In the genomic region with DNA sequence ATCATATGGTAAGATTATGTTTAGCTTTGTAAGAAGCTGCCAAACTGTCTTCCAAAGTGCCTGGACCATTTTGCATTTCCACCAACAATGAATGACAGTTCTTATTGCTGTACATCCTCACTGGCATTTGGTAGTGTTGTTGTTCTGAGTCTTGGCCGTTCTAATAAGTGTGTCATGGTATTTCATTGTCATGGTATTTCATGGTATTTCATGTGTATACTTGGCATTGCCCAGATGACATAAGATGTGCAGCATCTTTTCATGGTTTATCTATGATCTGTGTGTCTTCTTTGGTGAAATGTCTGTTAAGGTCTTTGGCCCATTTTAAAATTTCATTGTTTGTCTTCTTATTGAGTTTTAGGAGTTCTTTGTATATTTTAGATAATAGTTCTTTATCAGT, we compare ENCODE assay signal across 1 cellular context.
TF ChIP-seq lines count a peak whose summit lies in the region.

No MANE protein-coding gene starts in this region.

TF ChIP-seq in WTC11, 78 proteins besides CTCF, POLR2A, EP300 and RAD21 (continued from another document):
- TF ChIP-seq, protein P1, sequence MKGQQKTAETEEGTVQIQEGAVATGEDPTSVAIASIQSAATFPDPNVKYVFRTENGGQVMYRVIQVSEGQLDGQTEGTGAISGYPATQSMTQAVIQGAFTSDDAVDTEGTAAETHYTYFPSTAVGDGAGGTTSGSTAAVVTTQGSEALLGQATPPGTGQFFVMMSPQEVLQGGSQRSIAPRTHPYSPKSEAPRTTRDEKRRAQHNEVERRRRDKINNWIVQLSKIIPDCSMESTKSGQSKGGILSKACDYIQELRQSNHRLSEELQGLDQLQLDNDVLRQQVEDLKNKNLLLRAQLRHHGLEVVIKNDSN (CRISPR knock-in tag; IDR thresholded peaks at IDR 0.05): no peak
- TF ChIP-seq ZNF121 (CRISPR knock-in tag; IDR thresholded peaks at IDR 0.05) (no peak), CREB1 (CRISPR knock-in tag; IDR thresholded peaks at IDR 0.05) (no peak), SP1 (CRISPR knock-in tag; conservative IDR thresholded peaks at IDR 0.05) (no peak)
- TF ChIP-seq, protein P2, sequence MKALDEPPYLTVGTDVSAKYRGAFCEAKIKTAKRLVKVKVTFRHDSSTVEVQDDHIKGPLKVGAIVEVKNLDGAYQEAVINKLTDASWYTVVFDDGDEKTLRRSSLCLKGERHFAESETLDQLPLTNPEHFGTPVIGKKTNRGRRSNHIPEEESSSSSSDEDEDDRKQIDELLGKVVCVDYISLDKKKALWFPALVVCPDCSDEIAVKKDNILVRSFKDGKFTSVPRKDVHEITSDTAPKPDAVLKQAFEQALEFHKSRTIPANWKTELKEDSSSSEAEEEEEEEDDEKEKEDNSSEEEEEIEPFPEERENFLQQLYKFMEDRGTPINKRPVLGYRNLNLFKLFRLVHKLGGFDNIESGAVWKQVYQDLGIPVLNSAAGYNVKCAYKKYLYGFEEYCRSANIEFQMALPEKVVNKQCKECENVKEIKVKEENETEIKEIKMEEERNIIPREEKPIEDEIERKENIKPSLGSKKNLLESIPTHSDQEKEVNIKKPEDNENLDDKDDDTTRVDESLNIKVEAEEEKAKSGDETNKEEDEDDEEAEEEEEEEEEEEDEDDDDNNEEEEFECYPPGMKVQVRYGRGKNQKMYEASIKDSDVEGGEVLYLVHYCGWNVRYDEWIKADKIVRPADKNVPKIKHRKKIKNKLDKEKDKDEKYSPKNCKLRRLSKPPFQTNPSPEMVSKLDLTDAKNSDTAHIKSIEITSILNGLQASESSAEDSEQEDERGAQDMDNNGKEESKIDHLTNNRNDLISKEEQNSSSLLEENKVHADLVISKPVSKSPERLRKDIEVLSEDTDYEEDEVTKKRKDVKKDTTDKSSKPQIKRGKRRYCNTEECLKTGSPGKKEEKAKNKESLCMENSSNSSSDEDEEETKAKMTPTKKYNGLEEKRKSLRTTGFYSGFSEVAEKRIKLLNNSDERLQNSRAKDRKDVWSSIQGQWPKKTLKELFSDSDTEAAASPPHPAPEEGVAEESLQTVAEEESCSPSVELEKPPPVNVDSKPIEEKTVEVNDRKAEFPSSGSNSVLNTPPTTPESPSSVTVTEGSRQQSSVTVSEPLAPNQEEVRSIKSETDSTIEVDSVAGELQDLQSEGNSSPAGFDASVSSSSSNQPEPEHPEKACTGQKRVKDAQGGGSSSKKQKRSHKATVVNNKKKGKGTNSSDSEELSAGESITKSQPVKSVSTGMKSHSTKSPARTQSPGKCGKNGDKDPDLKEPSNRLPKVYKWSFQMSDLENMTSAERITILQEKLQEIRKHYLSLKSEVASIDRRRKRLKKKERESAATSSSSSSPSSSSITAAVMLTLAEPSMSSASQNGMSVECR (CRISPR knock-in tag; IDR thresholded peaks at IDR 0.05; ENCODE audit: borderline replicate concordance): no peak
- TF ChIP-seq, protein P3, sequence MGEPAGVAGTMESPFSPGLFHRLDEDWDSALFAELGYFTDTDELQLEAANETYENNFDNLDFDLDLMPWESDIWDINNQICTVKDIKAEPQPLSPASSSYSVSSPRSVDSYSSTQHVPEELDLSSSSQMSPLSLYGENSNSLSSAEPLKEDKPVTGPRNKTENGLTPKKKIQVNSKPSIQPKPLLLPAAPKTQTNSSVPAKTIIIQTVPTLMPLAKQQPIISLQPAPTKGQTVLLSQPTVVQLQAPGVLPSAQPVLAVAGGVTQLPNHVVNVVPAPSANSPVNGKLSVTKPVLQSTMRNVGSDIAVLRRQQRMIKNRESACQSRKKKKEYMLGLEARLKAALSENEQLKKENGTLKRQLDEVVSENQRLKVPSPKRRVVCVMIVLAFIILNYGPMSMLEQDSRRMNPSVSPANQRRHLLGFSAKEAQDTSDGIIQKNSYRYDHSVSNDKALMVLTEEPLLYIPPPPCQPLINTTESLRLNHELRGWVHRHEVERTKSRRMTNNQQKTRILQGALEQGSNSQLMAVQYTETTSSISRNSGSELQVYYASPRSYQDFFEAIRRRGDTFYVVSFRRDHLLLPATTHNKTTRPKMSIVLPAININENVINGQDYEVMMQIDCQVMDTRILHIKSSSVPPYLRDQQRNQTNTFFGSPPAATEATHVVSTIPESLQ (CRISPR knock-in tag; IDR thresholded peaks at IDR 0.05): no peak
- TF ChIP-seq, protein P4, sequence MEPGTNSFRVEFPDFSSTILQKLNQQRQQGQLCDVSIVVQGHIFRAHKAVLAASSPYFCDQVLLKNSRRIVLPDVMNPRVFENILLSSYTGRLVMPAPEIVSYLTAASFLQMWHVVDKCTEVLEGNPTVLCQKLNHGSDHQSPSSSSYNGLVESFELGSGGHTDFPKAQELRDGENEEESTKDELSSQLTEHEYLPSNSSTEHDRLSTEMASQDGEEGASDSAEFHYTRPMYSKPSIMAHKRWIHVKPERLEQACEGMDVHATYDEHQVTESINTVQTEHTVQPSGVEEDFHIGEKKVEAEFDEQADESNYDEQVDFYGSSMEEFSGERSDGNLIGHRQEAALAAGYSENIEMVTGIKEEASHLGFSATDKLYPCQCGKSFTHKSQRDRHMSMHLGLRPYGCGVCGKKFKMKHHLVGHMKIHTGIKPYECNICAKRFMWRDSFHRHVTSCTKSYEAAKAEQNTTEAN (CRISPR knock-in tag; IDR thresholded peaks at IDR 0.05): no peak
- TF ChIP-seq, protein P5, sequence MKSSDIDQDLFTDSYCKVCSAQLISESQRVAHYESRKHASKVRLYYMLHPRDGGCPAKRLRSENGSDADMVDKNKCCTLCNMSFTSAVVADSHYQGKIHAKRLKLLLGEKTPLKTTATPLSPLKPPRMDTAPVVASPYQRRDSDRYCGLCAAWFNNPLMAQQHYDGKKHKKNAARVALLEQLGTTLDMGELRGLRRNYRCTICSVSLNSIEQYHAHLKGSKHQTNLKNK (CRISPR knock-in tag; IDR thresholded peaks at IDR 0.05): no peak
